1 cellular context compared by ENCODE assay signal in the genomic region with DNA sequence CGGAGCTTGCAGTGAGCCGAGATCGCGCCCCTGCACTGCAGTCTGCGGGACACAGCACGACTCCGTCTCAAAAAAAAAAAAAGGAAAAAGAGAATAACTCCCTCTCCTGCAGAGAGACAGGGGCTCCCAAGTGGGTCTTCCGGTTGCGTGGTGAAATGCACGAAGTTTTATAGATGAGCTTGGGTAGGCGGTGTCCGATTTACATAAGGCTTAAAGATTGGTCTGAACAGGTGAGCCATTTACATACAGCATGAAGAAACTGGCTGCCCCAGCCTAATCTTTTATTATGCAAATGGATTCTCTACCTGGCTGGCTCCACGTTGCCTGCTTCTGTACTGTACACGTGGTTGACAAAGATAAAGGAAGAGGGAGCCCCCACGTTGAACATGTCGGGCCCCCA.
TF ChIP-seq lines count a peak whose summit lies in the region.

No MANE protein-coding gene starts in this region.

TF ChIP-seq in HEK293, 187 proteins besides CTCF, POLR2A, EP300 and RAD21 (continued from another document):
- TF ChIP-seq, protein P1, sequence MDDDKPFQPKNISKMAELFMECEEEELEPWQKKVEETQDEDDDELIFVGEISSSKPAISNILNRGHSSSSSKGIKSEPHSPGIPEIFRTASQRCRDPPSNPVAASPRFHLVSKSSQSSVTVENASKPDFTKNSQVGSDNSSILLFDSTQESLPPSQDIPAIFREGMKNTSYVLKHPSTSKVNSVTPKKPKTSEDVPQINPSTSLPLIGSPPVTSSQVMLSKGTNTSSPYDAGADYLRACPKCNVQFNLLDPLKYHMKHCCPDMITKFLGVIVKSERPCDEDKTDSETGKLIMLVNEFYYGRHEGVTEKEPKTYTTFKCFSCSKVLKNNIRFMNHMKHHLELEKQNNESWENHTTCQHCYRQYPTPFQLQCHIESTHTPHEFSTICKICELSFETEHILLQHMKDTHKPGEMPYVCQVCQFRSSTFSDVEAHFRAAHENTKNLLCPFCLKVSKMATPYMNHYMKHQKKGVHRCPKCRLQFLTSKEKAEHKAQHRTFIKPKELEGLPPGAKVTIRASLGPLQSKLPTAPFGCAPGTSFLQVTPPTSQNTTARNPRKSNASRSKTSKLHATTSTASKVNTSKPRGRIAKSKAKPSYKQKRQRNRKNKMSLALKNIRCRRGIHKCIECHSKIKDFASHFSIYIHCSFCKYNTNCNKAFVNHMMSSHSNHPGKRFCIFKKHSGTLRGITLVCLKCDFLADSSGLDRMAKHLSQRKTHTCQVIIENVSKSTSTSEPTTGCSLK (tag by site-specific recombination; IDR thresholded peaks at IDR 0.05): no peak
- TF ChIP-seq GFI1B (tag by site-specific recombination; IDR thresholded peaks at IDR 0.05) (no peak), ZNF335 (tag by site-specific recombination; conservative IDR thresholded peaks at IDR 0.05) (peak; percentile 43), ZNF670 (tag by site-specific recombination; IDR thresholded peaks at IDR 0.05; ENCODE audit: low read depth) (no peak), ZNF623 (tag by site-specific recombination; IDR thresholded peaks at IDR 0.05) (no peak), ZNF48 (tag by site-specific recombination; IDR thresholded peaks at IDR 0.05) (no peak), ZNF585B (tag by site-specific recombination; IDR thresholded peaks at IDR 0.05) (no peak), GLIS1 (tag by site-specific recombination; IDR thresholded peaks at IDR 0.05) (peak; percentile 74), ZBTB7A (tag by site-specific recombination; IDR thresholded peaks at IDR 0.05; ENCODE audit: low read depth) (no peak), MYNN (tag by site-specific recombination; IDR thresholded peaks at IDR 0.05; ENCODE audit: borderline replicate concordance) (no peak), ZNF146 (tag by site-specific recombination; IDR thresholded peaks at IDR 0.05) (no peak), ZNF423 (tag by site-specific recombination; IDR thresholded peaks at IDR 0.05) (no peak)
